In genomic region chr6:57089687-57090457, GRCh38 we compare ENCODE assay signal across 1 cellular context.
TF ChIP-seq lines count a peak whose summit lies in the region.

Gene ZNF451 (plus strand): TSS chr6:57090188. CDS start chr6:57090254, 66 bp downstream.

TF ChIP-seq in HEK293, 187 proteins besides CTCF, POLR2A, EP300 and RAD21 (continued from another document and continues in another):
- TF ChIP-seq ZBTB44 (tag by site-specific recombination; IDR thresholded peaks at IDR 0.05): 0 out of 2 replicates have a peak, but pooled peaks have one; percentile 7
- TF ChIP-seq ZNF600 (tag by site-specific recombination; IDR thresholded peaks at IDR 0.05): peak; percentile 89
- peak; percentile 91 for TF ChIP-seq ZXDB (tag by site-specific recombination; IDR thresholded peaks at IDR 0.05)
- TF ChIP-seq ZNF341 (tag by site-specific recombination; IDR thresholded peaks at IDR 0.05; ENCODE audit: low read depth): peak; percentile 76
- TF ChIP-seq SP7 (tag by site-specific recombination; IDR thresholded peaks at IDR 0.05): peak; percentile 62; the same call in 1 of the 2 replicates
- TF ChIP-seq PRDM10 (tag by site-specific recombination; IDR thresholded peaks at IDR 0.05): peak; percentile 75
- peak; percentile 94 for TF ChIP-seq SP2 (tag by site-specific recombination; IDR thresholded peaks at IDR 0.05)
- no peak for TF ChIP-seq ZNF768 (tag by site-specific recombination; IDR thresholded peaks at IDR 0.05)
- TF ChIP-seq ZNF19 (tag by site-specific recombination; IDR thresholded peaks at IDR 0.05; ENCODE audit: low read depth): no peak
- 0 out of 2 replicates have a peak, but pooled peaks have one; percentile 54 for TF ChIP-seq ZBTB8A (tag by site-specific recombination; IDR thresholded peaks at IDR 0.05)
- peak; percentile 50; the same call in 1 of the 2 replicates for TF ChIP-seq ZBTB48 (tag by site-specific recombination; IDR thresholded peaks at IDR 0.05)
- TF ChIP-seq KLF8 (tag by site-specific recombination; IDR thresholded peaks at IDR 0.05): peak; percentile 89
- peak; percentile 47; the same call in 1 of the 2 replicates for TF ChIP-seq ZFP69B (tag by site-specific recombination; IDR thresholded peaks at IDR 0.05)
- no peak for TF ChIP-seq ZBTB7A (tag by site-specific recombination; IDR thresholded peaks at IDR 0.05; ENCODE audit: low read depth)
- TF ChIP-seq ZNF555 (tag by site-specific recombination; conservative IDR thresholded peaks at IDR 0.05): no peak
- TF ChIP-seq SP3 (tag by site-specific recombination; IDR thresholded peaks at IDR 0.05): peak; percentile 98
- no peak for TF ChIP-seq ZNF623 (tag by site-specific recombination; IDR thresholded peaks at IDR 0.05)
- TF ChIP-seq AEBP2 (tag by site-specific recombination; IDR thresholded peaks at IDR 0.05; ENCODE audit: borderline replicate concordance): no peak
- TF ChIP-seq ZNF214 (tag by site-specific recombination; IDR thresholded peaks at IDR 0.05; ENCODE audit: borderline replicate concordance): no peak
- 0 out of 2 replicates have a peak, but pooled peaks have one; percentile 38 for TF ChIP-seq ZNF24 (tag by site-specific recombination; IDR thresholded peaks at IDR 0.05)
- TF ChIP-seq ZEB2 (tag by site-specific recombination; IDR thresholded peaks at IDR 0.05): peak; percentile 86; the same call in 1 of the 2 replicates
- peak; percentile 76; the same call in 1 of the 2 replicates for TF ChIP-seq YY1 (tag by site-specific recombination; IDR thresholded peaks at IDR 0.05)
- TF ChIP-seq ZBTB21 (tag by site-specific recombination; IDR thresholded peaks at IDR 0.05): peak; percentile 41
- peak; percentile 88 for TF ChIP-seq ZNF629 (tag by site-specific recombination; IDR thresholded peaks at IDR 0.05)
- TF ChIP-seq PRDM1 (tag by site-specific recombination; IDR thresholded peaks at IDR 0.05): peak; percentile 64
- TF ChIP-seq GLIS2 (tag by site-specific recombination; IDR thresholded peaks at IDR 0.05): peak; percentile 78
- TF ChIP-seq ZNF654 (tag by site-specific recombination; IDR thresholded peaks at IDR 0.05; ENCODE audit: low read depth): no peak
- TF ChIP-seq KLF9 (tag by site-specific recombination; IDR thresholded peaks at IDR 0.05; ENCODE audit: low read depth): peak; percentile 82
- TF ChIP-seq ZNF510 (tag by site-specific recombination; IDR thresholded peaks at IDR 0.05; ENCODE audit: insufficient replicate concordance): no peak
- TF ChIP-seq SCRT2 (tag by site-specific recombination; IDR thresholded peaks at IDR 0.05): no peak
- peak; percentile 68; the same call in 1 of the 2 replicates for TF ChIP-seq KLF16 (tag by site-specific recombination; IDR thresholded peaks at IDR 0.05)
- peak; percentile 62; the same call in 1 of the 2 replicates for TF ChIP-seq KLF7 (tag by site-specific recombination; IDR thresholded peaks at IDR 0.05; ENCODE audit: borderline replicate concordance)
- peak; percentile 82 for TF ChIP-seq ZNF518A (tag by site-specific recombination; conservative IDR thresholded peaks at IDR 0.05; ENCODE audit: low read depth)
- TF ChIP-seq ZFP37 (tag by site-specific recombination; IDR thresholded peaks at IDR 0.05): peak; percentile 83
- TF ChIP-seq ZNF670 (tag by site-specific recombination; IDR thresholded peaks at IDR 0.05; ENCODE audit: low read depth): no peak
- peak; percentile 87 for TF ChIP-seq TCF7L2 (IDR thresholded peaks at IDR 0.05; ENCODE audit: borderline replicate concordance, low read depth, low read length)
- no peak for TF ChIP-seq ZNF211 (tag by site-specific recombination; IDR thresholded peaks at IDR 0.05; ENCODE audit: low read depth)
- TF ChIP-seq ZNF704 (tag by site-specific recombination; IDR thresholded peaks at IDR 0.05): no peak
- TF ChIP-seq RBAK (tag by site-specific recombination; IDR thresholded peaks at IDR 0.05): no peak
- peak; percentile 89 for TF ChIP-seq MZF1 (tag by site-specific recombination; IDR thresholded peaks at IDR 0.05; ENCODE audit: borderline replicate concordance)
- no peak for TF ChIP-seq ZNF184 (tag by site-specific recombination; IDR thresholded peaks at IDR 0.05)
- peak; percentile 96 for TF ChIP-seq ZNF610 (tag by site-specific recombination; IDR thresholded peaks at IDR 0.05; ENCODE audit: borderline replicate concordance)
- TF ChIP-seq ZNF394 (tag by site-specific recombination; IDR thresholded peaks at IDR 0.05; ENCODE audit: borderline replicate concordance): peak; percentile 76; the same call in 1 of the 2 replicates
- TF ChIP-seq PATZ1 (tag by site-specific recombination; IDR thresholded peaks at IDR 0.05): peak; percentile 89
- no peak for TF ChIP-seq ZNF112 (tag by site-specific recombination; IDR thresholded peaks at IDR 0.05)
- TF ChIP-seq ZNF664 (tag by site-specific recombination; IDR thresholded peaks at IDR 0.05): no peak
- TF ChIP-seq KLF10 (tag by site-specific recombination; IDR thresholded peaks at IDR 0.05): peak; percentile 83; the same call in 1 of the 2 replicates
- TF ChIP-seq ZNF639 (tag by site-specific recombination; IDR thresholded peaks at IDR 0.05): peak; percentile 47; the same call in 1 of the 2 replicates
- TF ChIP-seq KLF17 (tag by site-specific recombination; IDR thresholded peaks at IDR 0.05): peak; percentile 28; the same call in 1 of the 2 replicates
- TF ChIP-seq ZBTB20 (tag by site-specific recombination; IDR thresholded peaks at IDR 0.05): peak; percentile 100
